In genomic region chr16:67104061-67104460, GRCh38 we compare ENCODE assay signal across 6 cellular contexts. TPM values are rescaled to one million over a fixed set of nuclear protein-coding genes. Genes with fewer than 3 reads are reported as not detected.
DNase-seq lines count a peak whose midpoint lies in the region; ATAC-seq lines count a peak whose summit lies in the region.

No MANE protein-coding gene starts in this region.

- DNase-seq in Daoy (ENCODE audit: low read depth) = peak; percentile 37
- DNase-seq in RPMI7951 (ENCODE audit: low read depth) = peak; percentile 57
- DNase-seq in iris pigment epithelial cell (ENCODE audit: low read depth) = peak; percentile 48
- no peak for DNase-seq in SIG-M5 treated with dmso at 0.1 percent for 504 hours (lab: John Stamatoyannopoulos, UW; ENCODE audit: unreplicated experiment)
- no peak for DNase-seq in stimulated activated naive CD4-positive, alpha-beta T cell treated with Interleukin-2 at 50 U/mL for 16 hours (lab: John Stamatoyannopoulos, UW)

- no peak for ATAC-seq in HG02884 (IDR thresholded peaks at IDR 0.05; ENCODE audit: unreplicated experiment)

RNA-seq across cellular contexts. Expression of gene PHAF1, which starts 5.7 kb away (rescaled TPM):
- 12.5 and 26.3 TPM in 2 replicates for total RNA-seq in Daoy (2014; rRNA removed; shearing (Covaris generic))
- total RNA-seq in RPMI7951 (2014; rRNA removed; shearing (Covaris generic)) = 13.7 and 18.0 TPM in 2 replicates

RNA-seq across cellular contexts. Expression of gene B3GNT9, which starts 46.7 kb away (rescaled TPM):
- total RNA-seq in Daoy (2014; rRNA removed; shearing (Covaris generic)) = 5.5 and 9.8 TPM in 2 replicates
- 24.0 and 25.6 TPM in 2 replicates for total RNA-seq in RPMI7951 (2014; rRNA removed; shearing (Covaris generic))

RNA-seq across cellular contexts. Expression of gene TRADD, which starts 55.6 kb away (rescaled TPM):
- 16.7 and 20.5 TPM in 2 replicates for total RNA-seq in Daoy (2014; rRNA removed; shearing (Covaris generic))
- 13.0 and 29.5 TPM in 2 replicates for total RNA-seq in RPMI7951 (2014; rRNA removed; shearing (Covaris generic))

RNA-seq across cellular contexts. Expression of gene FBXL8, which starts 55.7 kb away (rescaled TPM):
- 3.8 and 6.2 TPM in 2 replicates for total RNA-seq in Daoy (2014; rRNA removed; shearing (Covaris generic))
- 4.2 and 10.2 TPM in 2 replicates for total RNA-seq in RPMI7951 (2014; rRNA removed; shearing (Covaris generic))

Comparison
In these comparisons a context has a peak if more than half of its experiments do, and no peak if none do; other contexts are left out.
1. DNase-seq: peak in Daoy (single experiment), RPMI7951 (single experiment) and iris pigment epithelial cell (single experiment); none in SIG-M5 treated with dmso at 0.1 percent for 504 hours (single experiment) and stimulated activated naive CD4-positive, alpha-beta T cell treated with Interleukin-2 at 50 U/mL for 16 hours (single experiment).